21 cellular contexts compared by ENCODE assay signal in the genomic region with DNA sequence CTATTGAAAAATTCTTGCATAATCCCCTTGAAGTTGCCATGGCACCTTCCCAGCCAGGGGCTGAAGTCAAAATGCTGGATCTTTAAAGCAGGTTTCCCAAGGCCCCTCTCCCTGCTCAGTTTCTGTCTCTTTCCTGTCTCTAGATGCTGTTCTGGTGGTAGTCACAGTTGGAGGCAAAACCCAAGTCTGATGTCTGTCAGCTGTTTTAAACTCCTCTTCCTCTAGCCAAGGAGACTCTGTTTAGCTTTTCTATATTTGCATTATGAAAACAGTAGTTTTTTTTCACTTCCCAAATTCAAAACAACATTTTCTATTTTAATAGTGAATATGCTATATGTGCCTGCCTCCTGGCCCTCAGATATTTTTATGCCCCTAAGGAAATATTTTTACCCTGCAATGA.
DNase-seq lines count a peak whose midpoint lies in the region; ATAC-seq, FAIRE-seq and TF ChIP-seq lines count a peak whose summit lies in the region.
"Had no signal": no experiment of that assay in that cellular context is flagged by ENCODE, and none has a peak within 500 bp of the region (broad histone marks: within the 10 kb centered on the region; RNA-seq: fewer than 3 reads in every experiment).

No MANE protein-coding gene starts in this region.

- H3K9me3 ChIP-seq in HUES64 (ENCODE audit: insufficient read depth, low read depth, low read length), result no peaks in the 10 kb centered on the region
- H3K9me3 ChIP-seq in sigmoid colon, result no peaks in the 10 kb centered on the region
- H3K9me3 ChIP-seq in heart right ventricle, result no peaks in the 10 kb centered on the region

- no peak for ATAC-seq in HG02759 (IDR thresholded peaks at IDR 0.05; ENCODE audit: unreplicated experiment)
- ATAC-seq in HG03045 (IDR thresholded peaks at IDR 0.05; ENCODE audit: unreplicated experiment), result no peak
- ATAC-seq in HG03025 (IDR thresholded peaks at IDR 0.05; ENCODE audit: low FRiP score, unreplicated experiment), result no peak
- no peak for ATAC-seq in heart right ventricle
- ATAC-seq: activated CD4-positive, CD25-positive, alpha-beta regulatory T cell treated with anti-CD3 and anti-CD28 coated beads, Interleukin-2, amount 50 U/mL, for 24 hours; activated naive CD4-positive, alpha-beta T cell treated with anti-CD3 and anti-CD28 coated beads, Interleukin-2, amount 50 U/mL, for 72 hours; Panc1 had no signal

- FAIRE-seq in GM12892 (lab: Jason Lieb, UNC), result peak; percentile 77
- FAIRE-seq: endometrium, small intestine had no signal

- no peaks in the 10 kb centered on the region for H3K36me3 ChIP-seq in HUES64 (ENCODE audit: insufficient read depth, low read length)
- H3K36me3 ChIP-seq in sigmoid colon, result no peaks in the 10 kb centered on the region
- H3K36me3 ChIP-seq in heart right ventricle, result no peaks in the 10 kb centered on the region

- H3K4me1 ChIP-seq in HUES64 (ENCODE audit: insufficient read depth, low read length), result peaks cover 13% of the 10 kb centered on the region
- peaks cover 0 to 9% (median 4%) of the 10 kb centered on the region in 4 donors for H3K4me1 ChIP-seq in sigmoid colon
- H3K4me1 ChIP-seq in heart right ventricle, result no peaks in the 10 kb centered on the region

- no peak for TF ChIP-seq POLR2A in GM12892 (IDR thresholded peaks at IDR 0.05; ENCODE audit: low read depth, low read length)
- no peak for TF ChIP-seq POLR2A in sigmoid colon (IDR thresholded peaks at IDR 0.05)

- DNase-seq in GM12892 (ENCODE audit: insufficient read length) (no peak), epithelial cell of prostate (ENCODE audit: low read depth, low spot score) (no peak), sigmoid colon (no peak), heart right ventricle (no peak)
- DNase-seq: activated T-cell treated with anti-CD3 and anti-CD28 coated beads, Interleukin-2, amount 50 U/mL, for 48 hours; CD4-positive, alpha-beta memory T cell; GOT3; naive B cell; small intestine; stimulated activated CD4-positive, alpha-beta T cell treated with anti-CD3 and anti-CD28 coated beads, Interleukin-4, amount 100 ng/mL, for 4 hours; substantia nigra; T1000 had no signal

- TF ChIP-seq EP300 in sigmoid colon (IDR thresholded peaks at IDR 0.05), result no peak

- intact Hi-C loops in sigmoid colon (cut with DNase I), result no loop called here
- intact Hi-C loops in heart right ventricle (cut with DNase I), result no loop called here

- no peak for TF ChIP-seq CTCF in sigmoid colon (IDR thresholded peaks at IDR 0.05)
- TF ChIP-seq CTCF in heart right ventricle (IDR thresholded peaks at IDR 0.05), result no peak

- H3K9ac ChIP-seq in HUES64 (ENCODE audit: low read depth, low read length), result no peak overlapping the region

- H3K4me3 ChIP-seq in HUES64 (ENCODE audit: low read length) (no peak overlapping the region), sigmoid colon (no peak overlapping the region), heart right ventricle (no peak overlapping the region)
- H3K4me3 ChIP-seq: hepatocyte had no signal

- H3K27me3 ChIP-seq in HUES64 (ENCODE audit: insufficient read depth, low read length), result no peaks in the 10 kb centered on the region
- H3K27me3 ChIP-seq in sigmoid colon, result no peaks in the 10 kb centered on the region
- H3K27me3 ChIP-seq in heart right ventricle, result peaks cover 0 to 19% (median 2%) of the 10 kb centered on the region in 7 donors
- H3K27me3 ChIP-seq: hepatocyte had no signal

- H3K27ac ChIP-seq in HUES64 (ENCODE audit: low read depth, low read length) (0 out of 2 replicates have a peak overlapping the region, but pooled peaks have one; percentile 9), epithelial cell of prostate (peak overlapping the region; percentile 46), sigmoid colon (peak overlapping the region in 3 of 4 donors; percentile 4 to 43 (median 36)), heart right ventricle (peak overlapping the region in 1 of 10 donors; percentile 6)
- H3K27ac ChIP-seq: hepatocyte had no signal
